1 cellular context compared by ENCODE assay signal in the genomic region with DNA sequence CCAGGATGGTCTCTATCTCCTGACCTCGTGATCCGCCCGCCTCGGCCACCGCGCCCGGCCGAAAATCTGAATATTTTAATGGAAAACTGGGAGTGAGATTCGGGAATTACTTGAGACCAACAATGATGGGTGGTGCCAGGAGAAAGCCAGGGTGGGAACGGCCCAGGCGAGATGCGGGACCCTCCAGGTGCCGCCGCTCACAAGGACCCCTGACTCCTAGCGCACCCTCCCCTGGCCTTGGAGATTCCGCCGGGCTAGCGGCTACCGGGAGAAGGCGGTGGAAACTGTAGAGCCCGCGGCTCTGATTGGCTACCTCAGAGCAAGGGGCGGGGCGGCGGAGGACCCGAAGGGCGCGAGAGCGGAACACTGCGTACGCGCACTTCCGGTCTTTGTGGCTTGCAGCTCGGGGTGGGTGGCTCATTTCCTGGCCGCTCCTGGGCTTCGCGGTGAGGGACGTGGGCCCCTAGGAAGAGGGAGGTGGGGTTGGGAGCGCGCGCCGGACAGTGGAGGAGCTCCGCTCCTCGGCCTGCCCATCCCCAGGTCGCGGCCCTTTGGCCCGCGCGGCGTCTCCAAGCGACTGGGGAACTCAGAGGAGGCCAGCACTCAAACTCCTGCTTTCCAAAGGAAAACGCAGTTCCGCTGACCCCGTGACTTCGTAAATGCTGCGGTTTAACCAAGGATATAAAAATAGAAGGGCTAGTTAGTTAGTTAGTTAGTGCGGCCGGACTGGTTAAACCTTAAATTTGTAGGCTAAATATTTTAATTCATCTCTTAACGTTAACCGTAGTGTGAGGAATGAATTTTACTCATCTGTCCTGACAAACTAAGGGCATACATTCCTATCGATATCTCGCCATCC.
A peak's percentile ranks its signal among the peaks of the same experiment; 100 is the strongest.
TF ChIP-seq lines count a peak whose summit lies in the region.

A gene (plus strand): TSS at position 371 of the 859 bp plus-strand sequence. CDS start 1,437 bp downstream, outside the sequence.

TF ChIP-seq in K562, 482 proteins besides CTCF, POLR2A, EP300 and RAD21 (continued from another document and continues in another):
- TF ChIP-seq, protein P1, sequence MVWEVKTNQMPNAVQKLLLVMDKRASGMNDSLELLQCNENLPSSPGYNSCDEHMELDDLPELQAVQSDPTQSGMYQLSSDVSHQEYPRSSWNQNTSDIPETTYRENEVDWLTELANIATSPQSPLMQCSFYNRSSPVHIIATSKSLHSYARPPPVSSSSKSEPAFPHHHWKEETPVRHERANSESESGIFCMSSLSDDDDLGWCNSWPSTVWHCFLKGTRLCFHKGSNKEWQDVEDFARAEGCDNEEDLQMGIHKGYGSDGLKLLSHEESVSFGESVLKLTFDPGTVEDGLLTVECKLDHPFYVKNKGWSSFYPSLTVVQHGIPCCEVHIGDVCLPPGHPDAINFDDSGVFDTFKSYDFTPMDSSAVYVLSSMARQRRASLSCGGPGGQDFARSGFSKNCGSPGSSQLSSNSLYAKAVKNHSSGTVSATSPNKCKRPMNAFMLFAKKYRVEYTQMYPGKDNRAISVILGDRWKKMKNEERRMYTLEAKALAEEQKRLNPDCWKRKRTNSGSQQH (CRISPR knock-in tag; IDR thresholded peaks at IDR 0.05) = peak; percentile 83; the same call in 1 of the 2 replicates
- TF ChIP-seq ZNF766 (CRISPR knock-in tag; conservative IDR thresholded peaks at IDR 0.05) (no peak), LARP7 (IDR thresholded peaks at IDR 0.05) (no peak; the same call in 1 of the 2 replicates), CBX8 (IDR thresholded peaks at IDR 0.05; ENCODE audit: borderline replicate concordance, extremely low read depth, low read depth, low read length, poor library complexity, severe bottlenecking) (no peak), BRD4 (IDR thresholded peaks at IDR 0.05) (peak; percentile 50; the same call in 1 of the 2 replicates), MCM7 (IDR thresholded peaks at IDR 0.05) (no peak), ZC3H11A (IDR thresholded peaks at IDR 0.05; ENCODE audit: low read depth, low read length) (no peak), POLR2AphosphoS5 (IDR thresholded peaks at IDR 0.05; ENCODE audit: control insufficient read depth, insufficient read depth, low read depth, low read length) (peak; percentile 76), SMAD4 (CRISPR knock-in tag; conservative IDR thresholded peaks at IDR 0.05) (no peak; the same call in 1 of the 2 replicates), SLC30A9 (CRISPR knock-in tag; IDR thresholded peaks at IDR 0.05) (no peak), ZNF408 (CRISPR knock-in tag; IDR thresholded peaks at IDR 0.05; ENCODE audit: low read depth) (no peak), FUS (optimal IDR thresholded peaks at IDR 0.05; ENCODE audit: low read depth, low read length) (no peak), SIN3A (IDR thresholded peaks at IDR 0.05; ENCODE audit: borderline replicate concordance in 2 of 2, control insufficient read depth in 1 of 2, low read depth in 2 of 2, low read length in 2 of 2) (no peak), ZBTB7A (IDR thresholded peaks at IDR 0.05; ENCODE audit: borderline replicate concordance, control insufficient read depth, low read depth, low read length) (peak; percentile 69), MAZ (CRISPR knock-in tag; conservative IDR thresholded peaks at IDR 0.05 in 1 of 2, IDR thresholded peaks at IDR 0.05 in 1 of 2) (peak; percentile 76 to 79; a peak in 3 of 4 replicates), CREM (IDR thresholded peaks at IDR 0.05; ENCODE audit: low read depth) (peak; percentile 88), SMAD1 (IDR thresholded peaks at IDR 0.05; ENCODE audit: low read depth, low read length, partially characterized antibody) (peak; percentile 91), SNRNP70 (optimal IDR thresholded peaks at IDR 0.05; ENCODE audit: low read depth, low read length) (no peak), ZFP30 (CRISPR knock-in tag; IDR thresholded peaks at IDR 0.05; ENCODE audit: borderline replicate concordance) (no peak), ZNF274 (IDR thresholded peaks at IDR 0.05; ENCODE audit: borderline replicate concordance, low read depth, low read length) (no peak), SMARCC2 (IDR thresholded peaks at IDR 0.05; ENCODE audit: low read depth) (no peak; the same call in 1 of the 2 replicates), ZC3H4 (CRISPR knock-in tag; IDR thresholded peaks at IDR 0.05; ENCODE audit: borderline replicate concordance) (no peak), KDM4B (IDR thresholded peaks at IDR 0.05; ENCODE audit: borderline replicate concordance in 2 of 2, low read depth in 1 of 2) (peak in 1 of 2 experiments; percentile 79; a peak in 1 of 4 replicates), ZNF668 (CRISPR knock-in tag; IDR thresholded peaks at IDR 0.05) (no peak), ZNF165 (CRISPR knock-in tag; IDR thresholded peaks at IDR 0.05; ENCODE audit: borderline replicate concordance) (0 out of 2 replicates have a peak, but pooled peaks have one; percentile 72), GATAD2B (IDR thresholded peaks at IDR 0.05; ENCODE audit: borderline replicate concordance) (no peak), HOXB6 (CRISPR knock-in tag; IDR thresholded peaks at IDR 0.05; ENCODE audit: borderline replicate concordance) (no peak), OTX1 (CRISPR knock-in tag; IDR thresholded peaks at IDR 0.05) (peak; percentile 86; the same call in 1 of the 2 replicates)
- TF ChIP-seq, protein P2, sequence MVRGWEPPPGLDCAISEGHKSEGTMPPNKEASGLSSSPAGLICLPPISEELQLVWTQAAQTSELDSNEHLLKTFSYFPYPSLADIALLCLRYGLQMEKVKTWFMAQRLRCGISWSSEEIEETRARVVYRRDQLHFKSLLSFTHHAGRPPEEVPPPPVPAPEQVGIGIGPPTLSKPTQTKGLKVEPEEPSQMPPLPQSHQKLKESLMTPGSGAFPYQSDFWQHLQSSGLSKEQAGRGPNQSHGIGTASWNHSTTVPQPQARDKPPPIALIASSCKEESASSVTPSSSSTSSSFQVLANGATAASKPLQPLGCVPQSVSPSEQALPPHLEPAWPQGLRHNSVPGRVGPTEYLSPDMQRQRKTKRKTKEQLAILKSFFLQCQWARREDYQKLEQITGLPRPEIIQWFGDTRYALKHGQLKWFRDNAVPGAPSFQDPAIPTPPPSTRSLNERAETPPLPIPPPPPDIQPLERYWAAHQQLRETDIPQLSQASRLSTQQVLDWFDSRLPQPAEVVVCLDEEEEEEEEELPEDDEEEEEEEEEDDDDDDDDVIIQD (CRISPR knock-in tag; IDR thresholded peaks at IDR 0.05) = 0 out of 2 replicates have a peak, but pooled peaks have one; percentile 31
- TF ChIP-seq, protein P3, sequence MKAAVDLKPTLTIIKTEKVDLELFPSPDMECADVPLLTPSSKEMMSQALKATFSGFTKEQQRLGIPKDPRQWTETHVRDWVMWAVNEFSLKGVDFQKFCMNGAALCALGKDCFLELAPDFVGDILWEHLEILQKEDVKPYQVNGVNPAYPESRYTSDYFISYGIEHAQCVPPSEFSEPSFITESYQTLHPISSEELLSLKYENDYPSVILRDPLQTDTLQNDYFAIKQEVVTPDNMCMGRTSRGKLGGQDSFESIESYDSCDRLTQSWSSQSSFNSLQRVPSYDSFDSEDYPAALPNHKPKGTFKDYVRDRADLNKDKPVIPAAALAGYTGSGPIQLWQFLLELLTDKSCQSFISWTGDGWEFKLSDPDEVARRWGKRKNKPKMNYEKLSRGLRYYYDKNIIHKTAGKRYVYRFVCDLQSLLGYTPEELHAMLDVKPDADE (conservative IDR thresholded peaks at IDR 0.05; ENCODE audit: control insufficient read depth, low read depth, low read length) = 0 out of 2 replicates have a peak, but pooled peaks have one; percentile 27
- TF ChIP-seq, protein P4, sequence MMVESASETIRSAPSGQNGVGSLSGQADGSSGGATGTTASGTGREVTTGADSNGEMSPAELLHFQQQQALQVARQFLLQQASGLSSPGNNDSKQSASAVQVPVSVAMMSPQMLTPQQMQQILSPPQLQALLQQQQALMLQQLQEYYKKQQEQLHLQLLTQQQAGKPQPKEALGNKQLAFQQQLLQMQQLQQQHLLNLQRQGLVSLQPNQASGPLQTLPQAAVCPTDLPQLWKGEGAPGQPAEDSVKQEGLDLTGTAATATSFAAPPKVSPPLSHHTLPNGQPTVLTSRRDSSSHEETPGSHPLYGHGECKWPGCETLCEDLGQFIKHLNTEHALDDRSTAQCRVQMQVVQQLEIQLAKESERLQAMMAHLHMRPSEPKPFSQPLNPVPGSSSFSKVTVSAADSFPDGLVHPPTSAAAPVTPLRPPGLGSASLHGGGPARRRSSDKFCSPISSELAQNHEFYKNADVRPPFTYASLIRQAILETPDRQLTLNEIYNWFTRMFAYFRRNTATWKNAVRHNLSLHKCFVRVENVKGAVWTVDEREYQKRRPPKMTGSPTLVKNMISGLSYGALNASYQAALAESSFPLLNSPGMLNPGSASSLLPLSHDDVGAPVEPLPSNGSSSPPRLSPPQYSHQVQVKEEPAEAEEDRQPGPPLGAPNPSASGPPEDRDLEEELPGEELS (CRISPR knock-in tag; IDR thresholded peaks at IDR 0.05; ENCODE audit: borderline replicate concordance) = no peak
- TF ChIP-seq, protein P5, sequence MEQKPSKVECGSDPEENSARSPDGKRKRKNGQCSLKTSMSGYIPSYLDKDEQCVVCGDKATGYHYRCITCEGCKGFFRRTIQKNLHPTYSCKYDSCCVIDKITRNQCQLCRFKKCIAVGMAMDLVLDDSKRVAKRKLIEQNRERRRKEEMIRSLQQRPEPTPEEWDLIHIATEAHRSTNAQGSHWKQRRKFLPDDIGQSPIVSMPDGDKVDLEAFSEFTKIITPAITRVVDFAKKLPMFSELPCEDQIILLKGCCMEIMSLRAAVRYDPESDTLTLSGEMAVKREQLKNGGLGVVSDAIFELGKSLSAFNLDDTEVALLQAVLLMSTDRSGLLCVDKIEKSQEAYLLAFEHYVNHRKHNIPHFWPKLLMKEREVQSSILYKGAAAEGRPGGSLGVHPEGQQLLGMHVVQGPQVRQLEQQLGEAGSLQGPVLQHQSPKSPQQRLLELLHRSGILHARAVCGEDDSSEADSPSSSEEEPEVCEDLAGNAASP (IDR thresholded peaks at IDR 0.05) = no peak
- TF ChIP-seq, protein P6, sequence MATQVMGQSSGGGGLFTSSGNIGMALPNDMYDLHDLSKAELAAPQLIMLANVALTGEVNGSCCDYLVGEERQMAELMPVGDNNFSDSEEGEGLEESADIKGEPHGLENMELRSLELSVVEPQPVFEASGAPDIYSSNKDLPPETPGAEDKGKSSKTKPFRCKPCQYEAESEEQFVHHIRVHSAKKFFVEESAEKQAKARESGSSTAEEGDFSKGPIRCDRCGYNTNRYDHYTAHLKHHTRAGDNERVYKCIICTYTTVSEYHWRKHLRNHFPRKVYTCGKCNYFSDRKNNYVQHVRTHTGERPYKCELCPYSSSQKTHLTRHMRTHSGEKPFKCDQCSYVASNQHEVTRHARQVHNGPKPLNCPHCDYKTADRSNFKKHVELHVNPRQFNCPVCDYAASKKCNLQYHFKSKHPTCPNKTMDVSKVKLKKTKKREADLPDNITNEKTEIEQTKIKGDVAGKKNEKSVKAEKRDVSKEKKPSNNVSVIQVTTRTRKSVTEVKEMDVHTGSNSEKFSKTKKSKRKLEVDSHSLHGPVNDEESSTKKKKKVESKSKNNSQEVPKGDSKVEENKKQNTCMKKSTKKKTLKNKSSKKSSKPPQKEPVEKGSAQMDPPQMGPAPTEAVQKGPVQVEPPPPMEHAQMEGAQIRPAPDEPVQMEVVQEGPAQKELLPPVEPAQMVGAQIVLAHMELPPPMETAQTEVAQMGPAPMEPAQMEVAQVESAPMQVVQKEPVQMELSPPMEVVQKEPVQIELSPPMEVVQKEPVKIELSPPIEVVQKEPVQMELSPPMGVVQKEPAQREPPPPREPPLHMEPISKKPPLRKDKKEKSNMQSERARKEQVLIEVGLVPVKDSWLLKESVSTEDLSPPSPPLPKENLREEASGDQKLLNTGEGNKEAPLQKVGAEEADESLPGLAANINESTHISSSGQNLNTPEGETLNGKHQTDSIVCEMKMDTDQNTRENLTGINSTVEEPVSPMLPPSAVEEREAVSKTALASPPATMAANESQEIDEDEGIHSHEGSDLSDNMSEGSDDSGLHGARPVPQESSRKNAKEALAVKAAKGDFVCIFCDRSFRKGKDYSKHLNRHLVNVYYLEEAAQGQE (CRISPR knock-in tag; IDR thresholded peaks at IDR 0.05; ENCODE audit: low read depth) = no peak
- TF ChIP-seq, protein P7, sequence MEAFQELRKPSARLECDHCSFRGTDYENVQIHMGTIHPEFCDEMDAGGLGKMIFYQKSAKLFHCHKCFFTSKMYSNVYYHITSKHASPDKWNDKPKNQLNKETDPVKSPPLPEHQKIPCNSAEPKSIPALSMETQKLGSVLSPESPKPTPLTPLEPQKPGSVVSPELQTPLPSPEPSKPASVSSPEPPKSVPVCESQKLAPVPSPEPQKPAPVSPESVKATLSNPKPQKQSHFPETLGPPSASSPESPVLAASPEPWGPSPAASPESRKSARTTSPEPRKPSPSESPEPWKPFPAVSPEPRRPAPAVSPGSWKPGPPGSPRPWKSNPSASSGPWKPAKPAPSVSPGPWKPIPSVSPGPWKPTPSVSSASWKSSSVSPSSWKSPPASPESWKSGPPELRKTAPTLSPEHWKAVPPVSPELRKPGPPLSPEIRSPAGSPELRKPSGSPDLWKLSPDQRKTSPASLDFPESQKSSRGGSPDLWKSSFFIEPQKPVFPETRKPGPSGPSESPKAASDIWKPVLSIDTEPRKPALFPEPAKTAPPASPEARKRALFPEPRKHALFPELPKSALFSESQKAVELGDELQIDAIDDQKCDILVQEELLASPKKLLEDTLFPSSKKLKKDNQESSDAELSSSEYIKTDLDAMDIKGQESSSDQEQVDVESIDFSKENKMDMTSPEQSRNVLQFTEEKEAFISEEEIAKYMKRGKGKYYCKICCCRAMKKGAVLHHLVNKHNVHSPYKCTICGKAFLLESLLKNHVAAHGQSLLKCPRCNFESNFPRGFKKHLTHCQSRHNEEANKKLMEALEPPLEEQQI (IDR thresholded peaks at IDR 0.05) = no peak
- TF ChIP-seq, protein P8, sequence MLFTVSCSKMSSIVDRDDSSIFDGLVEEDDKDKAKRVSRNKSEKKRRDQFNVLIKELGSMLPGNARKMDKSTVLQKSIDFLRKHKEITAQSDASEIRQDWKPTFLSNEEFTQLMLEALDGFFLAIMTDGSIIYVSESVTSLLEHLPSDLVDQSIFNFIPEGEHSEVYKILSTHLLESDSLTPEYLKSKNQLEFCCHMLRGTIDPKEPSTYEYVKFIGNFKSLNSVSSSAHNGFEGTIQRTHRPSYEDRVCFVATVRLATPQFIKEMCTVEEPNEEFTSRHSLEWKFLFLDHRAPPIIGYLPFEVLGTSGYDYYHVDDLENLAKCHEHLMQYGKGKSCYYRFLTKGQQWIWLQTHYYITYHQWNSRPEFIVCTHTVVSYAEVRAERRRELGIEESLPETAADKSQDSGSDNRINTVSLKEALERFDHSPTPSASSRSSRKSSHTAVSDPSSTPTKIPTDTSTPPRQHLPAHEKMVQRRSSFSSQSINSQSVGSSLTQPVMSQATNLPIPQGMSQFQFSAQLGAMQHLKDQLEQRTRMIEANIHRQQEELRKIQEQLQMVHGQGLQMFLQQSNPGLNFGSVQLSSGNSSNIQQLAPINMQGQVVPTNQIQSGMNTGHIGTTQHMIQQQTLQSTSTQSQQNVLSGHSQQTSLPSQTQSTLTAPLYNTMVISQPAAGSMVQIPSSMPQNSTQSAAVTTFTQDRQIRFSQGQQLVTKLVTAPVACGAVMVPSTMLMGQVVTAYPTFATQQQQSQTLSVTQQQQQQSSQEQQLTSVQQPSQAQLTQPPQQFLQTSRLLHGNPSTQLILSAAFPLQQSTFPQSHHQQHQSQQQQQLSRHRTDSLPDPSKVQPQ (CRISPR knock-in tag; IDR thresholded peaks at IDR 0.05; ENCODE audit: borderline replicate concordance) = 0 out of 2 replicates have a peak, but pooled peaks have one; percentile 19
- TF ChIP-seq, protein P9, sequence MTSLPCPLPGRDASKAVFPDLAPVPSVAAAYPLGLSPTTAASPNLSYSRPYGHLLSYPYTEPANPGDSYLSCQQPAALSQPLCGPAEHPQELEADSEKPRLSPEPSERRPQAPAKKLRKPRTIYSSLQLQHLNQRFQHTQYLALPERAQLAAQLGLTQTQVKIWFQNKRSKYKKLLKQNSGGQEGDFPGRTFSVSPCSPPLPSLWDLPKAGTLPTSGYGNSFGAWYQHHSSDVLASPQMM (CRISPR knock-in tag; IDR thresholded peaks at IDR 0.05) = no peak
